In the genomic region with DNA sequence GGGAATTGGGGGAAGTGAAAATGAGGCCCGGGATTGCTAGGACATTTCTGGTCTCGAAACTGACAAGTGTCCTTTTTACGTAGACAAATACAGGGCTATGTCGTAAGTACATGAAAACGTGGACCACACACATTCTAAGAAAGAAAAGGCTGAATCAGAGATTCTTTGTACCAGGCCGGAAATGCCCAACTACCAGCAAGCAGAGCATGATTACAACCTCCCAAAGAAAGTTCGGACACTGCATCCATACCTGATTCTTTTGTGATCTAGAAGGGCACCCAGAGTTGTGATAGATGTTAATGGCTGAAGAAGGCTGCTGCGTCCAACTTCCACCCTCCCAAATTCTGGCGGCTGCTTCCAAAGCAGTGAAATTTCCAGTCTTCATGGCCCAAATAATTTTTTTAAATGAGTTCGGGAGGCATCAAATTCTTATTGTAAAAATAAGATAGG, we compare ENCODE assay signal across 8 cellular contexts. TPM values are rescaled to one million over a fixed set of nuclear protein-coding genes. Genes with fewer than 3 reads are reported as not detected.
DNase-seq lines count a peak whose midpoint lies in the region; ATAC-seq and TF ChIP-seq lines count a peak whose summit lies in the region.

No MANE protein-coding gene starts in this region.

- no peaks in the 10 kb centered on the region for H3K36me3 Mint-ChIP-seq in brain

- WGBS in liver, result 19% methylated on average over 10 of the region's 10 CpGs
- 4 to 10% methylated on average over 10 of the region's 10 CpGs for WGBS in tibial nerve, 2 donors

- peaks cover 81% of the 10 kb centered on the region for H3K27me3 Mint-ChIP-seq in brain

- peaks cover 36% of the 10 kb centered on the region for H3K4me1 ChIP-seq in ACC112 (ENCODE audit: control insufficient read depth, insufficient read depth, low read length, unreplicated experiment)
- peaks cover 45% of the 10 kb centered on the region for H3K4me1 ChIP-seq in HUES48 (ENCODE audit: control insufficient read depth, insufficient read depth, low read length)
- peaks cover 4 to 19% (median 10%) of the 10 kb centered on the region in 4 donors for H3K4me1 ChIP-seq in liver (ENCODE audit: control insufficient read depth in 4 of 4, insufficient read depth in 4 of 4, low read length in 3 of 4)
- H3K4me1 ChIP-seq in tibial nerve, result peaks cover 0 to 44% (median 14%) of the 10 kb centered on the region in 4 donors

- peaks cover 64% of the 10 kb centered on the region for H3K79me2 ChIP-seq in ACC112 (ENCODE audit: control insufficient read depth, insufficient read depth, low read length, unreplicated experiment)

- no peak for TF ChIP-seq RAD21 in liver (IDR thresholded peaks at IDR 0.05)

- H3K27me3 ChIP-seq in ACC112 (ENCODE audit: insufficient read depth, low read length), result no peaks in the 10 kb centered on the region
- H3K27me3 ChIP-seq in HUES48 (ENCODE audit: control insufficient read depth, insufficient read depth, low read length), result no peaks in the 10 kb centered on the region; the same call in 1 of the 2 replicates
- no peaks in the 10 kb centered on the region for H3K27me3 ChIP-seq in liver (ENCODE audit: control insufficient read depth in 4 of 4, insufficient read depth in 4 of 4, low read length in 3 of 4)
- no peaks in the 10 kb centered on the region for H3K27me3 ChIP-seq in tibial nerve

- POLR2A ChIA-PET in HEK293T (lab: Yijun Ruan, JAX), result no interaction called here

- CTCF ChIA-PET in HEK293T (lab: Yijun Ruan, JAX), result no interaction called here

- no peaks in the 10 kb centered on the region for H3K9me3 ChIP-seq in HUES48 (ENCODE audit: control insufficient read depth, insufficient read depth, low read length)
- no peaks in the 10 kb centered on the region for H3K9me3 ChIP-seq in liver (ENCODE audit: control insufficient read depth in 4 of 4, low read length in 3 of 4)
- no peaks in the 10 kb centered on the region for H3K9me3 ChIP-seq in tibial nerve

- H2AFZ ChIP-seq in ACC112 (ENCODE audit: low read length, unreplicated experiment), result peak overlapping the region; percentile 78

- H3K9me3 Mint-ChIP-seq in brain, result no peaks in the 10 kb centered on the region

- TF ChIP-seq CTCF in brain (conservative IDR thresholded peaks at IDR 0.05) (no peak), liver (IDR thresholded peaks at IDR 0.05; ENCODE audit: low read depth, low read length, missing input control) (no peak), tibial nerve (IDR thresholded peaks at IDR 0.05) (no peak)

- peak overlapping the region in 3 of 5 experiments; percentile 79 to 93 (median 89) for H3K27ac Mint-ChIP-seq in brain

- DNase-seq in tibial nerve (ENCODE audit: low spot score in 2 of 2) (peak in 1 of 2 donors; percentile 38), HEK293T (ENCODE audit: extremely low spot score) (no peak), AML-193 (lab: John Stamatoyannopoulos, UW) (no peak)

- H3K36me3 ChIP-seq in ACC112 (ENCODE audit: insufficient read depth, low read length), result no peaks in the 10 kb centered on the region
- no peaks in the 10 kb centered on the region for H3K36me3 ChIP-seq in HUES48 (ENCODE audit: control insufficient read depth, insufficient read depth, low read length)
- H3K36me3 ChIP-seq in liver (ENCODE audit: control insufficient read depth in 4 of 4, insufficient read depth in 3 of 4, low read depth in 1 of 4, low read length in 3 of 4), result no peaks in the 10 kb centered on the region
- no peaks in the 10 kb centered on the region for H3K36me3 ChIP-seq in tibial nerve

- H3K27ac ChIP-seq in ACC112 (ENCODE audit: low read depth, low read length) (peak overlapping the region; percentile 86), HUES48 (ENCODE audit: low read depth, low read length) (peak overlapping the region; percentile 92), liver (ENCODE audit: low read depth in 1 of 2, low read length in 2 of 2) (peak overlapping the region; percentile 92 to 94), tibial nerve (peak overlapping the region; percentile 90 to 98 (median 93))

- peak overlapping the region; percentile 81 for H3K4me3 ChIP-seq in ACC112 (ENCODE audit: low read depth, low read length)
- peak overlapping the region; percentile 84 for H3K4me3 ChIP-seq in HUES48 (ENCODE audit: low read depth, low read length)
- peak overlapping the region; percentile 68 to 99 (median 74) for H3K4me3 ChIP-seq in liver (ENCODE audit: low read depth in 1 of 3, low read length in 3 of 3)
- H3K4me3 ChIP-seq in tibial nerve, result peak overlapping the region; percentile 78 to 96 (median 87)

- H3K4me1 Mint-ChIP-seq in brain, result peaks cover 23% of the 10 kb centered on the region

- H3K9ac ChIP-seq in HUES48 (ENCODE audit: low read depth, low read length) (peak overlapping the region; percentile 76), liver (ENCODE audit: low read depth in 1 of 2, low read length in 2 of 2) (peak overlapping the region; percentile 75 to 86)

- peak overlapping the region; percentile 64 to 94 (median 87) for H3K4me3 Mint-ChIP-seq in brain

- no peak for ATAC-seq in GM18520 (IDR thresholded peaks at IDR 0.05; ENCODE audit: unreplicated experiment)

- peak in 1 of 2 donors; percentile 72 for TF ChIP-seq EP300 in tibial nerve (IDR thresholded peaks at IDR 0.05)

- TF ChIP-seq POLR2A in tibial nerve (IDR thresholded peaks at IDR 0.05), result no peak

TF ChIP-seq in liver, 16 proteins besides CTCF, POLR2A, EP300 and RAD21:
- TF ChIP-seq, protein P1, sequence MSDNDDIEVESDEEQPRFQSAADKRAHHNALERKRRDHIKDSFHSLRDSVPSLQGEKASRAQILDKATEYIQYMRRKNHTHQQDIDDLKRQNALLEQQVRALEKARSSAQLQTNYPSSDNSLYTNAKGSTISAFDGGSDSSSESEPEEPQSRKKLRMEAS (IDR thresholded peaks at IDR 0.05), result no peak
- TF ChIP-seq FOXA2 (IDR thresholded peaks at IDR 0.05) (no peak), TAF1 (conservative IDR thresholded peaks at IDR 0.05) (no peak)

TF ChIP-seq in HEK293T, 16 proteins besides CTCF, POLR2A, EP300 and RAD21:
- TF ChIP-seq, protein P2, sequence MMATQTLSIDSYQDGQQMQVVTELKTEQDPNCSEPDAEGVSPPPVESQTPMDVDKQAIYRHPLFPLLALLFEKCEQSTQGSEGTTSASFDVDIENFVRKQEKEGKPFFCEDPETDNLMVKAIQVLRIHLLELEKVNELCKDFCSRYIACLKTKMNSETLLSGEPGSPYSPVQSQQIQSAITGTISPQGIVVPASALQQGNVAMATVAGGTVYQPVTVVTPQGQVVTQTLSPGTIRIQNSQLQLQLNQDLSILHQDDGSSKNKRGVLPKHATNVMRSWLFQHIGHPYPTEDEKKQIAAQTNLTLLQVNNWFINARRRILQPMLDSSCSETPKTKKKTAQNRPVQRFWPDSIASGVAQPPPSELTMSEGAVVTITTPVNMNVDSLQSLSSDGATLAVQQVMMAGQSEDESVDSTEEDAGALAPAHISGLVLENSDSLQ (IDR thresholded peaks at IDR 0.05), result no peak
- TF ChIP-seq ARNT (IDR thresholded peaks at IDR 0.05) (no peak), BHLHE40 (IDR thresholded peaks at IDR 0.05; ENCODE audit: borderline replicate concordance) (no peak)

RNA-seq across cellular contexts. Expression of a gene that starts 1.7 kb away (rescaled TPM):
- 10.0 TPM for polyA plus RNA-seq in brain (ENCODE audit: insufficient read depth, low read depth, low replicate concordance)
- total RNA-seq in liver, result 10 to 100 TPM; 17.1 to 23.5 TPM
- polyA plus RNA-seq in liver, result 10 to 100 TPM in 1 of 2 donors, 1 to 10 TPM in 1; 7.9 to 13.9 TPM
- total RNA-seq in tibial nerve, result 10 to 100 TPM; 68.1 to 83.4 (median 72.5) TPM
